8 cellular contexts compared by ENCODE assay signal in the genomic region with DNA sequence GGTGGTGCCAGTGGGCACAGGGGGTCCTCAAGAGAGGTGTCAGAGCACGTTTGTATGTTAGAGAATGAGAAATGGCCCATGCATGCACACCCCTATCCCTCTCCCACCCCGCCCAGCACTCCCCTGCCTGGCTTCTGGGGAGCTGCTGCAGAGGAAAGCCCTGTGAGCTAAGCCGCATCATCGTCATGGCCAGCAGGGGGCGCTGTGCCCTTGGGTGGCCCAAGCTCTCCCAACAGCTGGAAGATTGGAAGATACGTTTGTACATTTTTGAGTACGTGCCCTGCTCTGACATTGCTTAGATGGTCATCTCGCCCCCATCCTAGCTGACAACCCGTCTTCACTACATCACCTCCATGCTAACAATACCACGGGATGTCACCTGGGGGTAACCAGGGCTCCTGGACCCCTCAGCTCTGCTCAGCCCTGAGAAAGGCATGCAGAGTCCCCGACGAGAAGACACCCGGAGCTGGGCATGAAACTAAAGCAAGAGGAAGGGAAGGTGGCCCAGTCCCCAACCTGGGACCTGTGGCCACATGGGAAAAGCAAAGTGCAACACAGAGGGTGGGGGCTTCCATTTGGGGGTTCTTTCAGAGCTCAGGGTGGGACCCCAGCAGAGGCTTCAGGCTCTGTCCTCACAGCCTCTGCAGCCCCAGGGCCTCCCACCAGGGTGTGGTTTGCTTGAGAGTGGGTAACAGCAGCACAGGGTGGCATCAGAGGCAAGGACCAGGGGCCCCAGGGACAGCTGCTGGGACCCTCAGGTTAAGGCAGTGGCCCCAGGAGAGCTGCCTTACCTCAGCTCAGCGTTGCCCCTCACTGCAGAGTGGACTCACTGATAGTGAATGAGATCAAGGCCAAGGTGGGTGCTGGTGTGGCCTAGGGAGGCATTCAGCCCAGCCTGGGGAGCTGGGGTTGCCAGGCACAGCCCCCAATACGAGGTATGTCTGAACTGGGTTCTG.
DNase-seq lines count a peak whose midpoint lies in the region; ATAC-seq and TF ChIP-seq lines count a peak whose summit lies in the region.

No MANE protein-coding gene starts in this region.

- ATAC-seq in GM21367 (IDR thresholded peaks at IDR 0.05; ENCODE audit: unreplicated experiment), result peak; percentile 70
- peak; percentile 76 for ATAC-seq in activated CD8-positive, alpha-beta T cell treated with anti-CD3 and anti-CD28 coated beads for 36 hours
- peak; percentile 53 for ATAC-seq in memory B cell (ENCODE audit: low read depth)
- ATAC-seq in GM21526 (IDR thresholded peaks at IDR 0.05; ENCODE audit: low FRiP score, unreplicated experiment), result no peak

- H3K27ac Mint-ChIP-seq in activated CD8-positive, alpha-beta T cell treated with anti-CD3 and anti-CD28 coated beads for 36 hours, result peak overlapping the region; percentile 31
- H3K27ac Mint-ChIP-seq in memory B cell, result peak overlapping the region; percentile 37

- no peaks in the 10 kb centered on the region for H3K36me3 Mint-ChIP-seq in activated CD8-positive, alpha-beta T cell treated with anti-CD3 and anti-CD28 coated beads for 36 hours (ENCODE audit: low read depth)
- no peaks in the 10 kb centered on the region for H3K36me3 Mint-ChIP-seq in memory B cell

- H3K4me3 ChIP-seq in dorsolateral prefrontal cortex, result no peak overlapping the region

- CTCF ChIA-PET in activated CD8-positive, alpha-beta T cell treated with anti-CD3 and anti-CD28 coated beads for 36 hours (lab: Charles Lee), result interaction anchor here (0.6 to 7.3 kb wide), 73 partner anchors 9 to 316 kb away, joined by 3 to 204 read pairs (median 5); partner anchors contain the start of gene GDF10

- no peaks in the 10 kb centered on the region for H3K27me3 Mint-ChIP-seq in activated CD8-positive, alpha-beta T cell treated with anti-CD3 and anti-CD28 coated beads for 36 hours
- peaks cover 3% of the 10 kb centered on the region for H3K27me3 Mint-ChIP-seq in memory B cell

- no peaks in the 10 kb centered on the region for H3K9me3 Mint-ChIP-seq in activated CD8-positive, alpha-beta T cell treated with anti-CD3 and anti-CD28 coated beads for 36 hours
- H3K9me3 Mint-ChIP-seq in memory B cell, result no peaks in the 10 kb centered on the region

- no peak overlapping the region for H3K27ac ChIP-seq in dorsolateral prefrontal cortex

- peaks cover 20% of the 10 kb centered on the region for H3K4me1 Mint-ChIP-seq in activated CD8-positive, alpha-beta T cell treated with anti-CD3 and anti-CD28 coated beads for 36 hours (ENCODE audit: low read depth)
- no peaks in the 10 kb centered on the region for H3K4me1 Mint-ChIP-seq in memory B cell

- peak in 11 of 14 donors; percentile 17 to 73 (median 32) for DNase-seq in C1 segment of cervical spinal cord (lab: John Stamatoyannopoulos, UW)
- peak; percentile 19 for DNase-seq in NCI-H69 (lab: John Stamatoyannopoulos, UW)
- peak; percentile 88 for DNase-seq in activated CD8-positive, alpha-beta T cell treated with anti-CD3 and anti-CD28 coated beads for 36 hours
- DNase-seq in dorsolateral prefrontal cortex, result peak; percentile 28 to 83 (median 74)
- peak; percentile 61 to 62 for DNase-seq in memory B cell (ENCODE audit: low spot score in 2 of 2)
- DNase-seq in stimulated activated CD8-positive, alpha-beta memory T cell treated with anti-CD3 and anti-CD28 coated beads, Interleukin-15, amount 100 ng/mL, for 48 hours (ENCODE audit: low read depth in 2 of 2), result peak; percentile 59 to 63

- peak; percentile 90 for TF ChIP-seq CTCF in activated CD8-positive, alpha-beta T cell treated with anti-CD3 and anti-CD28 coated beads for 36 hours (IDR thresholded peaks at IDR 0.05)
- peak; percentile 61 to 92 (median 86) for TF ChIP-seq CTCF in dorsolateral prefrontal cortex (IDR thresholded peaks at IDR 0.05 in 54 of 56, conservative IDR thresholded peaks at IDR 0.05 in 2 of 56; ENCODE audit: low read depth in 1 of 56, partially characterized antibody in 56 of 56)

- POLR2A ChIA-PET in activated CD8-positive, alpha-beta T cell treated with anti-CD3 and anti-CD28 coated beads for 36 hours (lab: Charles Lee), result interaction anchor here (0.6 to 1.5 kb wide), 5 partner anchors 15 to 800 kb away, joined by 3 to 7 read pairs (median 3); no protein-coding TSS in a partner anchor

- no peaks in the 10 kb centered on the region for H3K27me3 ChIP-seq in dorsolateral prefrontal cortex

- H3K4me3 Mint-ChIP-seq in activated CD8-positive, alpha-beta T cell treated with anti-CD3 and anti-CD28 coated beads for 36 hours, result no peak overlapping the region
- H3K4me3 Mint-ChIP-seq in memory B cell, result no peak overlapping the region

- intact Hi-C loops in activated CD8-positive, alpha-beta T cell treated with anti-CD3 and anti-CD28 coated beads for 36 hours (cut with micrococcal nuclease), result loop anchor here (2.0 kb wide), 1 partner anchor 265 kb away; no protein-coding TSS in a partner anchor
- intact Hi-C loops in dorsolateral prefrontal cortex (cut with DNase I), result loop anchor here (5.0 kb wide), 3 partner anchors 56 to 264 kb away; no protein-coding TSS in a partner anchor

Comparison
In these comparisons a context has a peak if more than half of its experiments do, and no peak if none do; other contexts are left out.
1. DNase-seq: peak in every context shown above with its lines; median percentile 88 in activated CD8-positive, alpha-beta T cell treated with anti-CD3 and anti-CD28 coated beads for 36 hours; 74 in dorsolateral prefrontal cortex; 62 in memory B cell; 61 in stimulated activated CD8-positive, alpha-beta memory T cell treated with anti-CD3 and anti-CD28 coated beads, Interleukin-15, amount 100 ng/mL, for 48 hours; 32 in C1 segment of cervical spinal cord; 19 in NCI-H69.